ENCODE assay signal across 10 cellular contexts in the genomic region with DNA sequence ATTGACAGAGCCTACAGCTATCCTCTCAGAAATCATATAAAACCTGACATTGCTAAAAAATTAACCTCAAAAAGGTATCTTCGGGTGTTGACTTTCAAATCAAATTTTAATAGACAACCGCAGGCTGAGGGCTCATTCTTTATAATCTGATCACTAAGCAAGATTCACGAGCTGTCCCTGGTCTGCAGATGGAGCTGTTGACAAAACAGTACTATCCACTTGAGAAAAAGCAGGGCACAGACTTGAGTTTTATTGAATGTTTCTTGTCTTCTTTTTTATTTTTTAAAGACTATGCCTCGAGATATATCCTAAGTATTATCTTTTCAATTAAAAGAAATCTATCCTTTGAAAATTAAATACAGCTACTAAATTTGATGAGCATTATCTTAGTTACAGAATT.
DNase-seq lines count a peak whose midpoint lies in the region; ATAC-seq and TF ChIP-seq lines count a peak whose summit lies in the region.
"Had no signal": no experiment of that assay in that cellular context is flagged by ENCODE, and none has a peak within 500 bp of the region (broad histone marks: within the 10 kb centered on the region; RNA-seq: fewer than 3 reads in every experiment).

No MANE protein-coding gene starts in this region.

- no peak overlapping the region for H3K4me3 ChIP-seq in gastroesophageal sphincter

- H3K9me3 ChIP-seq in gastroesophageal sphincter, result peaks cover 0 to 7% (median 0%) of the 10 kb centered on the region in 3 donors

- no peaks in the 10 kb centered on the region for H3K27me3 ChIP-seq in gastroesophageal sphincter

- H3K4me1 ChIP-seq in gastroesophageal sphincter, result no peaks in the 10 kb centered on the region
- H3K4me1 ChIP-seq: parathyroid adenoma had no signal

- no peak overlapping the region for H3K27ac ChIP-seq in gastroesophageal sphincter
- H3K27ac ChIP-seq: parathyroid adenoma had no signal

- ATAC-seq in gastroesophageal sphincter (no peak), HG02870 (IDR thresholded peaks at IDR 0.05; ENCODE audit: unreplicated experiment) (no peak), HG03571 (IDR thresholded peaks at IDR 0.05; ENCODE audit: unreplicated experiment) (no peak), GM18868 (IDR thresholded peaks at IDR 0.05; ENCODE audit: unreplicated experiment) (no peak)
- ATAC-seq: stimulated activated effector memory CD8-positive, alpha-beta T cell treated with anti-CD3 and anti-CD28 coated beads, Interleukin-12 subunit alpha, Interleukin-12 subunit beta, amount 100 ng/mL, for 72 hours had no signal

- no peak for TF ChIP-seq POLR2A in gastroesophageal sphincter (IDR thresholded peaks at IDR 0.05)

- TF ChIP-seq CTCF in GM12872 (IDR thresholded peaks at IDR 0.05; ENCODE audit: insufficient read depth, low read depth, low read length) (peak; percentile 17; the same call in 1 of the 3 replicates), gastroesophageal sphincter (IDR thresholded peaks at IDR 0.05) (peak in 1 of 4 experiments; percentile 41)

- WGBS in gastroesophageal sphincter (ENCODE audit: low coverage in 1 of 2), 2 donors, result 18 to 25% methylated on average over 4 of the region's 4 CpGs

- no peak for TF ChIP-seq EP300 in gastroesophageal sphincter (IDR thresholded peaks at IDR 0.05)

- H3K36me3 ChIP-seq in gastroesophageal sphincter, result no peaks in the 10 kb centered on the region

- DNase-seq in NCI-H2171 (lab: John Stamatoyannopoulos, UW) (peak; percentile 50), dermis microvascular lymphatic vessel endothelial cell (ENCODE audit: low read depth in 2 of 2) (peak; percentile 16 to 42), myocyte (ENCODE audit: low read depth) (peak; percentile 73)
